ENCODE assay signal across 7 cellular contexts in the genomic region with DNA sequence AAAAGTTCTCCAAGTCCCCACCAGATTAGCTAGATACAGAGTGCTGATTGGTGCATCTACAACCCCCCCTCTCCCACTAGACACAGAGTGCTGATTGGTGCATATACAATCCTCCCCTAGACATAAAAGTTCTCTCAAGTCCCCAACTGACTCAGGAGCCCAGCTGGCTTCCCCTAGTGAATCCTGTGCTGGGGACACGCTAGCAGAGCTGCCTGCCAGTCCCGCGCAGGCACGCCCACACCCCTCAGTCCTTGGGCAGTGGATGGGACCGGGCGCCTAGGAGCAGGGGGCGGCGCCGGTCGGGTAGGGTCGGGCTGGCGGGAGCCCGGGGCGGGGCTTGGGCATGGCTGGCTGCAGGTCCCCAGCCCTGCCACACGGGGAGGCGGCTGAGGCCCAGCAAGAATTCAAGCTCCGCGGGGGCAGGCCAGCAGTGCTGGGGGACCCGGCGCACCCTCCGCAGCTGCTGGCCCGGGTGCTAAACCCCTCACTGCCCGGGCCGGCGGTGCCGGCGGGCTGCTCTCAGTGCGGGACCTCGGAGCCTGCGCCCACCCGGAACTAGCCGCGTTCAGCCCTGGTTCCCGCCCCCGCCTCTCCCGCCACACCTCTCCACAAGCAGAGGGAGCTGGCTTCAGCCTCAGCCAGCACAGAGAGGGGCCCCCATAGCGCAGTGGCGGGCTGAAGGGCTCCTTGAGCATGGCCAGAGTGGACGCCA.
A peak's percentile ranks its signal among the peaks of the same experiment; 100 is the strongest.
DNase-seq lines count a peak whose midpoint lies in the region; ATAC-seq and TF ChIP-seq lines count a peak whose summit lies in the region.

No MANE protein-coding gene starts in this region.

- H3K27me3 ChIP-seq in iPS-15b (ENCODE audit: control insufficient read depth, insufficient read depth, low read length) (no peaks in the 10 kb centered on the region), smooth muscle cell (ENCODE audit: low read depth) (no peaks in the 10 kb centered on the region)

- H3K36me3 ChIP-seq in iPS-15b (ENCODE audit: control insufficient read depth, insufficient read depth, low read length) (no peaks in the 10 kb centered on the region), smooth muscle cell (ENCODE audit: low read depth) (no peaks in the 10 kb centered on the region)

- in situ Hi-C loops in astrocyte of the cerebellum (cut with HindIII; ENCODE audit: low sequenced_read_pairs): no loop called here

- no peak overlapping the region for H3K27ac ChIP-seq in smooth muscle cell (ENCODE audit: low read depth)

- H3K4me1 ChIP-seq in iPS-15b (ENCODE audit: control insufficient read depth, insufficient read depth, low read length) (no peaks in the 10 kb centered on the region), smooth muscle cell (ENCODE audit: low read depth) (no peaks in the 10 kb centered on the region)

- ATAC-seq in GM18499 (IDR thresholded peaks at IDR 0.05; ENCODE audit: insufficient read depth, unreplicated experiment) (peak; percentile 74), HG02678 (IDR thresholded peaks at IDR 0.05; ENCODE audit: unreplicated experiment) (peak; percentile 99)

- no peaks in the 10 kb centered on the region for H4K20me1 ChIP-seq in smooth muscle cell (ENCODE audit: low read depth)

- peak overlapping the region; percentile 50 for H3K4me3 ChIP-seq in astrocyte of the cerebellum (ENCODE audit: low read depth, low read length)
- H3K4me3 ChIP-seq in iPS-15b (ENCODE audit: low read depth, low read length): peak overlapping the region; percentile 24
- peak overlapping the region; percentile 65 for H3K4me3 ChIP-seq in smooth muscle cell

- WGBS in smooth muscle cell (ENCODE audit: low lambda C conversion rate): 0% methylated on average over 29 of the region's 39 CpGs

- peak; percentile 44 for TF ChIP-seq CTCF in astrocyte of the cerebellum (IDR thresholded peaks at IDR 0.05; ENCODE audit: low read depth, low read length, missing control alignments)
- TF ChIP-seq CTCF in smooth muscle cell (IDR thresholded peaks at IDR 0.05; ENCODE audit: borderline replicate concordance, insufficient read depth, poor library complexity, severe bottlenecking): peak; percentile 36

- peak; percentile 67 for DNase-seq in NCI-H1105 (lab: John Stamatoyannopoulos, UW)
- peak; percentile 44 to 88 (median 52) for DNase-seq in T-helper 2 cell
- no peak for DNase-seq in astrocyte of the cerebellum (ENCODE audit: low read depth)
- peak; percentile 47 for DNase-seq in smooth muscle cell (lab: John Stamatoyannopoulos, UW; ENCODE audit: unreplicated experiment)

- H2AFZ ChIP-seq in smooth muscle cell (ENCODE audit: low read depth): peak overlapping the region; percentile 70

- H3K4me2 ChIP-seq in smooth muscle cell: peak overlapping the region; percentile 90

- no peak overlapping the region for H3K9ac ChIP-seq in iPS-15b (ENCODE audit: low read depth, low read length)
- H3K9ac ChIP-seq in smooth muscle cell (ENCODE audit: low read depth): peak overlapping the region; percentile 6

- H3K79me2 ChIP-seq in smooth muscle cell (ENCODE audit: low read depth): no peaks in the 10 kb centered on the region

- no peaks in the 10 kb centered on the region for H3K9me3 ChIP-seq in iPS-15b (ENCODE audit: control insufficient read depth, insufficient read depth, low read length)
- no peaks in the 10 kb centered on the region for H3K9me3 ChIP-seq in smooth muscle cell (replicated peaks; ENCODE audit: low read depth)

- H3F3A ChIP-seq in smooth muscle cell (ENCODE audit: low read depth): no peaks in the 10 kb centered on the region
